ENCODE assay signal across 1 cellular context in genomic region chr2:49980774-49981173, GRCh38.
TF ChIP-seq lines count a peak whose summit lies in the region.

No MANE protein-coding gene starts in this region.

TF ChIP-seq in HepG2, 621 proteins besides CTCF, POLR2A, EP300 and RAD21 (continued from another document):
- no peak for TF ChIP-seq ZNF136 (CRISPR knock-in tag; IDR thresholded peaks at IDR 0.05; ENCODE audit: low read depth)
- no peak for TF ChIP-seq NR3C1 (CRISPR knock-in tag; IDR thresholded peaks at IDR 0.05)
- TF ChIP-seq ZMYM3 (CRISPR knock-in tag; IDR thresholded peaks at IDR 0.05), result no peak
